ENCODE assay signal across 8 cellular contexts in genomic region chr7:118195837-118196474, GRCh38. TPM values are rescaled to one million over a fixed set of nuclear protein-coding genes. Genes with fewer than 3 reads are reported as not detected.
A peak's percentile ranks its signal among the peaks of the same experiment; 100 is the strongest.
DNase-seq lines count a peak whose midpoint lies in the region; ATAC-seq and TF ChIP-seq lines count a peak whose summit lies in the region.

No MANE protein-coding gene starts in this region.

- BruUV-seq in A673 (replicated peaks; lab: Mats Ljungman, UMichigan), result no TSS peak

- H3K4me1 ChIP-seq in A673 (ENCODE audit: insufficient read depth, low read length, poor library complexity, severe bottlenecking), result peaks cover 2% of the 10 kb centered on the region

- H3K36me3 Mint-ChIP-seq in central memory CD8-positive, alpha-beta T cell (ENCODE audit: insufficient read depth), result peaks cover 19% of the 10 kb centered on the region

- no peaks in the 10 kb centered on the region for H3K27me3 Mint-ChIP-seq in central memory CD8-positive, alpha-beta T cell

- H3K4me1 Mint-ChIP-seq in central memory CD8-positive, alpha-beta T cell, result peaks cover 6% of the 10 kb centered on the region

- CTCF ChIA-PET in A673 (lab: Charles Lee), result no interaction called here

- no peaks in the 10 kb centered on the region for H3K9me3 ChIP-seq in A673 (ENCODE audit: low read depth, low read length, poor library complexity, severe bottlenecking)

- ATAC-seq in HG02642 (IDR thresholded peaks at IDR 0.05; ENCODE audit: poor library complexity, unreplicated experiment), result peak; percentile 83
- ATAC-seq in central memory CD8-positive, alpha-beta T cell (replicated peaks; ENCODE audit: extremely low read depth, poor library complexity, severe bottlenecking), result peak; percentile 58
- peak; percentile 94 for ATAC-seq in left lobe of liver

- no peak overlapping the region for H3K4me3 Mint-ChIP-seq in central memory CD8-positive, alpha-beta T cell

- POLR2A ChIA-PET in A673 (lab: Charles Lee; ENCODE audit: low non-redundant PET), result no interaction called here

- no peak overlapping the region for H3K27ac Mint-ChIP-seq in central memory CD8-positive, alpha-beta T cell (ENCODE audit: low read depth)

- H3K27me3 ChIP-seq in A673 (replicated peaks; ENCODE audit: insufficient read depth, low read depth, low read length, poor library complexity), result no peaks in the 10 kb centered on the region

- H3K27ac ChIP-seq in A673 (ENCODE audit: low read depth, low read length, poor library complexity, severe bottlenecking), result no peak overlapping the region

- no peaks in the 10 kb centered on the region for H3K9me3 Mint-ChIP-seq in central memory CD8-positive, alpha-beta T cell

- H3K4me3 ChIP-seq in A673 (ENCODE audit: low read depth, low read length, poor library complexity, severe bottlenecking) (no peak overlapping the region), GM12875 (ENCODE audit: low read depth, low read length) (no peak overlapping the region)

- DNase-seq in A673 (ENCODE audit: low spot score) (peak; percentile 77), NCI-H1092 treated with DMSO at 0.1 percent for 48 hours (lab: John Stamatoyannopoulos, UW) (peak; percentile 69), SW480 (ENCODE audit: low spot score) (peak; percentile 74), left lobe of liver (ENCODE audit: low spot score) (no peak)
- DNase-seq in central memory CD8-positive, alpha-beta T cell (ENCODE audit: low spot score in 2 of 2), result peak in 1 of 2 donors; percentile 16
- DNase-seq in stimulated activated CD8-positive, alpha-beta memory T cell treated with anti-CD3 and anti-CD28 coated beads, Interleukin-12 subunit alpha, Interleukin-12 subunit beta, amount 100 ng/mL, for 1 hour (ENCODE audit: low read depth), result peak; percentile 31

- TF ChIP-seq CTCF in A673 (conservative IDR thresholded peaks at IDR 0.05; ENCODE audit: low read depth, low read length) (peak; percentile 87), GM12875 (IDR thresholded peaks at IDR 0.05; ENCODE audit: borderline replicate concordance, insufficient read depth, low read depth, low read length) (peak; percentile 64)

- H3K36me3 ChIP-seq in A673 (ENCODE audit: insufficient read depth, low read length, poor library complexity, severe bottlenecking), result peaks cover 26% of the 10 kb centered on the region

- intact Hi-C loops in A673 (cut with micrococcal nuclease; ENCODE audit: unreplicated experiment), result loop anchor here (5.0 kb wide), 2 partner anchors 224 to 444 kb away; no protein-coding TSS in a partner anchor

RNA-seq across cellular contexts. Expression of gene LSM8, which starts 12.0 kb away (rescaled TPM):
- total RNA-seq in A673 (2021) (54.0 and 56.7 TPM in 2 replicates), left lobe of liver (6.8 TPM)

RNA-seq across cellular contexts. Expression of gene ANKRD7, which starts 28.5 kb away (rescaled TPM):
- total RNA-seq in A673 (2021) (3.9 and 4.2 TPM in 2 replicates), left lobe of liver (not detected)
